20 cellular contexts compared by ENCODE assay signal in genomic region chr14:77509366-77509765, GRCh38. TPM values are rescaled to one million over a fixed set of nuclear protein-coding genes. Genes with fewer than 3 reads are reported as not detected.
DNase-seq lines count a peak whose midpoint lies in the region; ATAC-seq, FAIRE-seq and TF ChIP-seq lines count a peak whose summit lies in the region.
"Had no signal": no experiment of that assay in that cellular context is flagged by ENCODE, and none has a peak within 500 bp of the region (broad histone marks: within the 10 kb centered on the region; RNA-seq: fewer than 3 reads in every experiment).

No MANE protein-coding gene starts in this region.

- H2AFZ ChIP-seq in PC-9 (no peak overlapping the region), astrocyte (ENCODE audit: low read depth, low read length) (no peak overlapping the region)

- H4K20me1 ChIP-seq in PC-9 (ENCODE audit: insufficient read depth) (no peaks in the 10 kb centered on the region), astrocyte (ENCODE audit: insufficient read depth, low read length) (peaks cover 10% of the 10 kb centered on the region)

- H3K9me2 ChIP-seq in PC-9 (ENCODE audit: insufficient read depth) = no peaks in the 10 kb centered on the region

- BruUV-seq in PC-9 (replicated peaks; lab: Mats Ljungman, UMichigan) = no TSS peak

- no peaks in the 10 kb centered on the region for H3K27me3 ChIP-seq in PC-9 (ENCODE audit: insufficient read depth, low read depth)
- H3K27me3 ChIP-seq in astrocyte (ENCODE audit: insufficient read depth, low read length) = no peaks in the 10 kb centered on the region
- H3K27me3 ChIP-seq: BLaER1 treated with 17β-estradiol and CSF1 and Interleukin-3, amounts not matched to agents 10 nM and 100 nM had no signal

- no peak overlapping the region for H3K4me2 ChIP-seq in PC-9
- no peak overlapping the region for H3K4me2 ChIP-seq in astrocyte (ENCODE audit: low read length)
- H3K4me2 ChIP-seq: BLaER1 treated with 17β-estradiol and CSF1 and Interleukin-3, amounts not matched to agents 10 nM and 100 nM had no signal

- no peak for FAIRE-seq in astrocyte (lab: Jason Lieb, UNC)
- FAIRE-seq: A549, GM12878, H1, K562 had no signal

- POLR2A ChIA-PET in activated CD4-positive, alpha-beta T cell treated with anti-CD3 and anti-CD28 coated beads for 36 hours (lab: Charles Lee) = no interaction called here
- POLR2A ChIA-PET in PC-9 (lab: Charles Lee; ENCODE audit: unreplicated experiment) = no interaction called here

- CTCF ChIA-PET in activated CD4-positive, alpha-beta T cell treated with anti-CD3 and anti-CD28 coated beads for 36 hours (lab: Charles Lee) = interaction anchor here (0.7 kb wide), 1 partner anchor 302 kb away, joined by 3 read pairs; no protein-coding TSS in a partner anchor
- CTCF ChIA-PET in PC-9 (lab: Charles Lee) = no interaction called here

- H3K4me1 ChIP-seq in PC-9 (replicated peaks; ENCODE audit: insufficient read depth) (peaks cover 22% of the 10 kb centered on the region), astrocyte (ENCODE audit: insufficient read depth, low read length) (no peaks in the 10 kb centered on the region)
- H3K4me1 ChIP-seq: BLaER1 treated with 17β-estradiol and CSF1 and Interleukin-3, amounts not matched to agents 10 nM and 100 nM; HAP-1 had no signal

- peak overlapping the region; percentile 63; the same call in 1 of the 2 replicates for H3K27ac ChIP-seq in PC-9
- no peak overlapping the region for H3K27ac ChIP-seq in astrocyte (ENCODE audit: low read depth, low read length)
- H3K27ac ChIP-seq: 22Rv1; BLaER1 treated with 17β-estradiol and CSF1 and Interleukin-3, amounts not matched to agents 10 nM and 100 nM had no signal

- TF ChIP-seq CTCF in PC-9 (conservative IDR thresholded peaks at IDR 0.05) (no peak), astrocyte (IDR thresholded peaks at IDR 0.05; ENCODE audit: insufficient read depth, low read depth, low read length) (no peak)

- H3K9me3 Mint-ChIP-seq in activated CD4-positive, alpha-beta T cell treated with anti-CD3 and anti-CD28 coated beads for 36 hours (ENCODE audit: low read depth) = no peaks in the 10 kb centered on the region
- no peaks in the 10 kb centered on the region for H3K9me3 Mint-ChIP-seq in astrocyte (ENCODE audit: unreplicated experiment)
- H3K9me3 Mint-ChIP-seq: CD8-positive, alpha-beta T cell had no signal

- no peak for DNase-seq in activated CD4-positive, alpha-beta T cell treated with anti-CD3 and anti-CD28 coated beads for 36 hours
- no peak for DNase-seq in activated CD4-positive, alpha-beta T cell treated with anti-CD3 and anti-CD28 coated beads, Interleukin-2, amount 50 U/mL, for 1 hour
- DNase-seq in PC-9 = no peak
- DNase-seq in astrocyte (ENCODE audit: low read depth) = no peak
- no peak for DNase-seq in germinal center (ENCODE audit: low spot score)
- DNase-seq in activated effector memory CD4-positive, alpha-beta T cell treated with anti-CD3 and anti-CD28 coated beads, Interleukin-2, amount 50 U/mL, for 16 hours = no peak
- no peak for DNase-seq in hippocampal formation (lab: John Stamatoyannopoulos, UW)
- DNase-seq: Calu3; CD8-positive, alpha-beta T cell; DMS53; DND-41; EL had no signal

- no peak overlapping the region for H3K9ac ChIP-seq in astrocyte (ENCODE audit: low read length)
- H3K9ac ChIP-seq: BLaER1 treated with 17β-estradiol and CSF1 and Interleukin-3, amounts not matched to agents 10 nM and 100 nM had no signal

- no peak overlapping the region for H3K27ac Mint-ChIP-seq in activated CD4-positive, alpha-beta T cell treated with anti-CD3 and anti-CD28 coated beads for 36 hours
- H3K27ac Mint-ChIP-seq in astrocyte (ENCODE audit: unreplicated experiment) = peak overlapping the region; percentile 12
- H3K27ac Mint-ChIP-seq: B cell; CD8-positive, alpha-beta T cell had no signal

- H3K36me3 ChIP-seq in PC-9 (ENCODE audit: low read depth) (peaks cover 29% of the 10 kb centered on the region), astrocyte (ENCODE audit: insufficient read depth, low read length) (peaks cover 26% of the 10 kb centered on the region)

- peaks cover 32% of the 10 kb centered on the region for H3K36me3 Mint-ChIP-seq in activated CD4-positive, alpha-beta T cell treated with anti-CD3 and anti-CD28 coated beads for 36 hours (ENCODE audit: low read depth)
- H3K36me3 Mint-ChIP-seq in astrocyte (ENCODE audit: low read depth, unreplicated experiment) = peaks cover 31% of the 10 kb centered on the region

- H3K4me3 ChIP-seq in PC-9 (no peak overlapping the region), astrocyte (ENCODE audit: insufficient read depth, low read depth, low read length) (no peak overlapping the region)
- H3K4me3 ChIP-seq: A549; BLaER1 treated with 17β-estradiol and CSF1 and Interleukin-3, amounts not matched to agents 10 nM and 100 nM; GM12878; HAP-1; K562 had no signal

- no peaks in the 10 kb centered on the region for H3K4me1 Mint-ChIP-seq in activated CD4-positive, alpha-beta T cell treated with anti-CD3 and anti-CD28 coated beads for 36 hours
- H3K4me1 Mint-ChIP-seq in astrocyte (ENCODE audit: low read depth, unreplicated experiment) = peaks cover 11% of the 10 kb centered on the region
- H3K4me1 Mint-ChIP-seq: B cell had no signal

- no peaks in the 10 kb centered on the region for H3K9me3 ChIP-seq in PC-9 (ENCODE audit: insufficient read depth, low read depth)
- H3K9me3 ChIP-seq in astrocyte (ENCODE audit: insufficient read depth, low read depth, low read length) = no peaks in the 10 kb centered on the region
- H3K9me3 ChIP-seq: A549, HAP-1 had no signal

- peak; percentile 26 for ATAC-seq in activated CD4-positive, alpha-beta T cell treated with anti-CD3 and anti-CD28 coated beads for 36 hours
- ATAC-seq: CD8-positive, alpha-beta T cell; GM12878; K562 had no signal

- H3K27me3 Mint-ChIP-seq in activated CD4-positive, alpha-beta T cell treated with anti-CD3 and anti-CD28 coated beads for 36 hours = no peaks in the 10 kb centered on the region
- H3K27me3 Mint-ChIP-seq in astrocyte (ENCODE audit: low read depth, unreplicated experiment) = peaks cover 2% of the 10 kb centered on the region
- H3K27me3 Mint-ChIP-seq: B cell had no signal

- H3K4me3 Mint-ChIP-seq in activated CD4-positive, alpha-beta T cell treated with anti-CD3 and anti-CD28 coated beads for 36 hours = no peak overlapping the region
- H3K4me3 Mint-ChIP-seq in astrocyte (ENCODE audit: unreplicated experiment) = no peak overlapping the region
- H3K4me3 Mint-ChIP-seq: B cell; CD8-positive, alpha-beta T cell had no signal

- peaks cover 46% of the 10 kb centered on the region for H3F3A ChIP-seq in PC-9 (ENCODE audit: insufficient read depth, low read depth)

- H3K79me2 ChIP-seq in PC-9 (ENCODE audit: low read depth) = no peaks in the 10 kb centered on the region
- H3K79me2 ChIP-seq in astrocyte (ENCODE audit: insufficient read depth, low read length) = no peaks in the 10 kb centered on the region

- intact Hi-C loops in activated CD4-positive, alpha-beta T cell treated with anti-CD3 and anti-CD28 coated beads for 36 hours (cut with DNase I, micrococcal nuclease) = no loop called here
- intact Hi-C loops in PC-9 (cut with micrococcal nuclease; ENCODE audit: unreplicated experiment) = no loop called here

RNA-seq across cellular contexts. Expression of gene ISM2, which starts 10.8 kb away (rescaled TPM):
- under 1 TPM; 0.41 to 0.53 TPM for total RNA-seq in activated CD4-positive, alpha-beta T cell treated with anti-CD3 and anti-CD28 coated beads for 36 hours
- total RNA-seq in PC-9 (2021) (0.20 TPM in 1 of 2 replicates, not detected in the other), astrocyte (0.39 and 0.50 TPM in 2 replicates)
- total RNA-seq: Calu3; CD8-positive, alpha-beta T cell; GM12878 had no signal

RNA-seq across cellular contexts. Expression of gene AHSA1, which starts 51.5 kb away (rescaled TPM):
- total RNA-seq in activated CD4-positive, alpha-beta T cell treated with anti-CD3 and anti-CD28 coated beads for 36 hours = 100 to 1,000 TPM; 318 to 348 TPM
- total RNA-seq in PC-9 (2021) = 448 and 674 TPM in 2 replicates
- 157 and 177 TPM in 2 replicates for total RNA-seq in astrocyte

RNA-seq across cellular contexts. Expression of gene VIPAS39, which starts 52.0 kb away (rescaled TPM):
- 10 to 100 TPM; 16.4 to 20.1 TPM for total RNA-seq in activated CD4-positive, alpha-beta T cell treated with anti-CD3 and anti-CD28 coated beads for 36 hours
- total RNA-seq in PC-9 (2021) (46.1 and 54.5 TPM in 2 replicates), astrocyte (22.9 and 24.0 TPM in 2 replicates)
